19 cellular contexts compared by ENCODE assay signal in the genomic region with DNA sequence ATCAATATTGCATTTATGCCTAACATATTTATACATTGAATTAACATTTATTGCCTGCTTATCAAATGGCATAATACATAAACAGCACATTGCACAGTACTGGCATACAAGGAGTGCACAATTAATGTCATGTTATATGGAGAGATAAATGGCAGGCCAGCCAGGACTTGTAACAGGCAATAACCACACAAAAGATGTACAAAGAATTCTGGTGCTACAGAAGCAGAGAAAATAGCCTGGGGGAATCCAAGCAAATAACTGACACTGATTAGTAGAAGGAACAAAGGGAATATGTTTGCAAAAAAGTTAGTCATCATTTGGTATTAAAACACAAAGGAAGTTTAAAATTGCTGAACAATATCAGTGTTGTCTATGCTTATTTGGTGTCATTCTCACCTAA. TPM values are rescaled to one million over a fixed set of nuclear protein-coding genes. Genes with fewer than 3 reads are reported as not detected.
DNase-seq lines count a peak whose midpoint lies in the region; ATAC-seq lines count a peak whose summit lies in the region.
"Had no signal": no experiment of that assay in that cellular context is flagged by ENCODE, and none has a peak within 500 bp of the region (broad histone marks: within the 10 kb centered on the region; RNA-seq: fewer than 3 reads in every experiment).

No MANE protein-coding gene starts in this region.

- DNase-seq in EH (ENCODE audit: low read depth) (peak; percentile 7), M059J (ENCODE audit: low read depth) (peak; percentile 92), RPMI7951 (ENCODE audit: low read depth) (peak; percentile 83), foreskin melanocyte (peak; percentile 79), KG1 (lab: John Stamatoyannopoulos, UW) (no peak), sciatic nerve (ENCODE audit: low spot score) (no peak)
- DNase-seq: aorta; caudate nucleus; CD4-positive, alpha-beta T cell; glutamatergic neuron; kidney glomerular epithelial cell; MV-4-11; NCI-H2029; NCI-H524; stimulated activated CD8-positive, alpha-beta memory T cell treated with anti-CD3 and anti-CD28 coated beads, Interleukin-4, amount 100 ng/mL, for 48 hours; transverse colon had no signal

- ATAC-seq in HG02870 (IDR thresholded peaks at IDR 0.05; ENCODE audit: unreplicated experiment) (no peak), sciatic nerve (no peak)
- ATAC-seq: GM12878, GM23338 had no signal

- intact Hi-C loops in sciatic nerve (cut with DNase I) = no loop called here

RNA-seq across cellular contexts. Expression of a gene that starts 27.3 kb away (rescaled TPM):
- total RNA-seq in M059J (2014; rRNA removed; shearing (Covaris generic)) = 1.4 and 41.5 TPM in 2 replicates
- total RNA-seq in RPMI7951 (2014; rRNA removed; shearing (Covaris generic)) = 0.39 and 0.48 TPM in 2 replicates
- total RNA-seq in sciatic nerve = 31.4 TPM
- total RNA-seq: CD4-positive, alpha-beta T cell; GM12878 had no signal

Comparison
In these comparisons a context has a peak if more than half of its experiments do, and no peak if none do; other contexts are left out.
1. DNase-seq: peak in EH (single experiment), M059J (single experiment), RPMI7951 (single experiment) and foreskin melanocyte (single experiment); none in KG1 (single experiment) and sciatic nerve (single experiment).